ENCODE assay signal across 16 cellular contexts in genomic region chr1:147417024-147417423, GRCh38.
"Had no signal": no experiment of that assay in that cellular context is flagged by ENCODE, and none has a peak within 500 bp of the region (broad histone marks: within the 10 kb centered on the region; RNA-seq: fewer than 3 reads in every experiment).

No MANE protein-coding gene starts in this region.

- DNase-seq: colonic mucosa; cortex of kidney; effector memory CD4-positive, alpha-beta T cell; foreskin keratinocyte; heart left ventricle; hypothalamus; immature natural killer cell; islet precursor cell; kidney; kidney glomerular epithelial cell; left lung; left ventricle myocardium superior; lower lobe of right lung; mesenchymal stem cell; naive thymus-derived CD4-positive, alpha-beta T cell had no signal

- ATAC-seq: foreskin keratinocyte; gastroesophageal sphincter; heart left ventricle; left lung; left ventricle myocardium superior; lower lobe of right lung; naive thymus-derived CD4-positive, alpha-beta T cell had no signal
